In genomic region chr16:89615596-89616090, GRCh38 we compare ENCODE assay signal across 9 cellular contexts. TPM values are rescaled to one million over a fixed set of nuclear protein-coding genes. Genes with fewer than 3 reads are reported as not detected.
DNase-seq lines count a peak whose midpoint lies in the region; FAIRE-seq and TF ChIP-seq lines count a peak whose summit lies in the region.
"Had no signal": no experiment of that assay in that cellular context is flagged by ENCODE, and none has a peak within 500 bp of the region (broad histone marks: within the 10 kb centered on the region; RNA-seq: fewer than 3 reads in every experiment).

No MANE protein-coding gene starts in this region.

- FAIRE-seq in GM12891 (lab: Jason Lieb, UNC) (no peak), kidney (lab: Jason Lieb, UNC) (no peak)

- TF ChIP-seq CTCF in kidney (IDR thresholded peaks at IDR 0.05; ENCODE audit: borderline replicate concordance, extremely low read depth, insufficient read depth) = peak; percentile 46

- no peaks in the 10 kb centered on the region for H3K9me3 ChIP-seq in kidney (ENCODE audit: control insufficient read depth in 1 of 2, low read length in 2 of 2)
- H3K9me3 ChIP-seq: thoracic aorta had no signal

- no peak overlapping the region for H3K9ac ChIP-seq in kidney (ENCODE audit: low read length in 2 of 2)

- DNase-seq in AG08395 (ENCODE audit: low spot score) (peak; percentile 26), GM12891 (ENCODE audit: insufficient read length, low spot score) (peak; percentile 74), kidney (no peak), NCI-H446 treated with DMSO at 0.1 percent for 48 hours (lab: John Stamatoyannopoulos, UW) (no peak), superior temporal gyrus (ENCODE audit: extremely low spot score) (no peak), NCI-H1417 treated with DMSO at 0.1 percent for 48 hours (lab: John Stamatoyannopoulos, UW) (no peak), NCI-H146 (lab: John Stamatoyannopoulos, UW) (no peak)
- peak; percentile 17 for DNase-seq in activated T-helper 9 cell treated with anti-CD3 and anti-CD28 coated beads, Interleukin-2, amount 50 U/mL, for 16 hours (ENCODE audit: low read depth)

- peak overlapping the region; percentile 50 to 56 for H3K4me3 ChIP-seq in kidney (ENCODE audit: low read length in 2 of 2)
- H3K4me3 ChIP-seq: thoracic aorta had no signal

- TF ChIP-seq POLR2A in GM12891 (IDR thresholded peaks at IDR 0.05; ENCODE audit: low read depth, low read length) = no peak

- H3K4me1 ChIP-seq in kidney (ENCODE audit: control insufficient read depth in 1 of 2, insufficient read depth in 1 of 2, low read depth in 1 of 2, low read length in 2 of 2) = peaks cover 0 to 18% of the 10 kb centered on the region in 2 donors

- intact Hi-C loops in kidney (cut with DNase I) = no loop called here

- H3K27ac ChIP-seq in kidney (ENCODE audit: low read depth in 2 of 2, low read length in 2 of 2) = no peak overlapping the region
- H3K27ac ChIP-seq: thoracic aorta had no signal

- no peaks in the 10 kb centered on the region for H3K36me3 ChIP-seq in kidney (ENCODE audit: control insufficient read depth in 1 of 2, insufficient read depth in 2 of 2, low read length in 2 of 2)
- H3K36me3 ChIP-seq: thoracic aorta had no signal

TF ChIP-seq in GM12891, 5 proteins besides CTCF, POLR2A, EP300 and RAD21:
- TF ChIP-seq PAX5 (IDR thresholded peaks at IDR 0.05; ENCODE audit: insufficient read depth, low read length, severe bottlenecking) = no peak
- TF ChIP-seq POU2F2 (IDR thresholded peaks at IDR 0.05; ENCODE audit: low read depth, low read length) = no peak
- no peak for TF ChIP-seq POLR2AphosphoS5 (IDR thresholded peaks at IDR 0.05; ENCODE audit: low read depth, low read length)
- TF ChIP-seq SPI1 (IDR thresholded peaks at IDR 0.05; ENCODE audit: low read depth, low read length) = no peak
- TF ChIP-seq TAF1 (IDR thresholded peaks at IDR 0.05; ENCODE audit: low read depth, low read length) = no peak

RNA-seq across cellular contexts. Expression of gene DPEP1, which starts 2.2 kb away (rescaled TPM):
- polyA plus RNA-seq in GM12891 (2012; ENCODE audit: low read depth, missing spikeins) = 0.13 TPM
- total RNA-seq in kidney = 24.2 TPM
- 433 TPM for polyA plus RNA-seq in kidney (ENCODE audit: insufficient read depth, low read depth, low replicate concordance)
- total RNA-seq: thoracic aorta had no signal

RNA-seq across cellular contexts. Expression of gene CPNE7, which starts 40.1 kb away (rescaled TPM):
- polyA plus RNA-seq in GM12891 (2012; ENCODE audit: low read depth, missing spikeins) = 22.2 TPM
- total RNA-seq in kidney = 13.7 TPM
- polyA plus RNA-seq in kidney (ENCODE audit: insufficient read depth, low read depth, low replicate concordance) = 1.5 TPM
- total RNA-seq: thoracic aorta had no signal

RNA-seq across cellular contexts. Expression of gene CHMP1A, which starts 41.9 kb away (rescaled TPM):
- polyA plus RNA-seq in GM12891 (2012; ENCODE audit: low read depth, missing spikeins) = 49.0 TPM
- total RNA-seq in kidney = 96.1 TPM
- polyA plus RNA-seq in kidney (ENCODE audit: insufficient read depth, low read depth, low replicate concordance) = 71.3 TPM

RNA-seq across cellular contexts. Expression of gene SPATA33, which starts 42.0 kb away (rescaled TPM):
- 4.1 TPM for polyA plus RNA-seq in GM12891 (2012; ENCODE audit: low read depth, missing spikeins)
- total RNA-seq in kidney = 16.3 TPM
- 13.4 TPM for polyA plus RNA-seq in kidney (ENCODE audit: insufficient read depth, low read depth, low replicate concordance)

RNA-seq across cellular contexts. Expression of gene RPL13, which starts 55.2 kb away (rescaled TPM):
- 4,929 TPM for polyA plus RNA-seq in GM12891 (2012; ENCODE audit: low read depth, missing spikeins)
- 1,694 TPM for total RNA-seq in kidney
- 3,146 TPM for polyA plus RNA-seq in kidney (ENCODE audit: insufficient read depth, low read depth, low replicate concordance)

Comparison
In these comparisons a context has a peak if more than half of its experiments do, and no peak if none do; other contexts are left out.
1. DNase-seq: peak in AG08395 (single experiment), GM12891 (single experiment) and activated T-helper 9 cell treated with anti-CD3 and anti-CD28 coated beads, Interleukin-2, amount 50 U/mL, for 16 hours (single experiment); none in kidney (single experiment), NCI-H446 treated with DMSO at 0.1 percent for 48 hours (single experiment), superior temporal gyrus (single experiment), NCI-H1417 treated with DMSO at 0.1 percent for 48 hours (single experiment) and NCI-H146 (single experiment).